Comparison of ENCODE assay signal across 8 cellular contexts in genomic region chr1:87327362-87328120, GRCh38. TPM values are rescaled to one million over a fixed set of nuclear protein-coding genes. Genes with fewer than 3 reads are reported as not detected.
DNase-seq lines count a peak whose midpoint lies in the region; ATAC-seq lines count a peak whose summit lies in the region.

No MANE protein-coding gene starts in this region.

- no peaks in the 10 kb centered on the region for H3K36me3 ChIP-seq in BLaER1

- H3K4me1 ChIP-seq in BLaER1 = peaks cover 31% of the 10 kb centered on the region

- H3K27me3 Mint-ChIP-seq in natural killer cell treated with Interleukin-12 subunit alpha and Interleukin-12 subunit beta and Interleukin-15 and Interleukin-18, amount 100 ng/mL, for 72 hours = no peaks in the 10 kb centered on the region

- H3K9me3 Mint-ChIP-seq in natural killer cell treated with Interleukin-12 subunit alpha and Interleukin-12 subunit beta and Interleukin-15 and Interleukin-18, amount 100 ng/mL, for 72 hours = no peaks in the 10 kb centered on the region

- H3K27ac Mint-ChIP-seq in natural killer cell treated with Interleukin-12 subunit alpha and Interleukin-12 subunit beta and Interleukin-15 and Interleukin-18, amount 100 ng/mL, for 72 hours = peak overlapping the region; percentile 97

- peak overlapping the region; percentile 87 for H3K27ac ChIP-seq in BLaER1

- peak overlapping the region; percentile 93 for H3K4me3 Mint-ChIP-seq in natural killer cell treated with Interleukin-12 subunit alpha and Interleukin-12 subunit beta and Interleukin-15 and Interleukin-18, amount 100 ng/mL, for 72 hours

- peaks cover 15% of the 10 kb centered on the region for H4K20me1 ChIP-seq in BLaER1

- H3K4me3 ChIP-seq in BLaER1 = peak overlapping the region; percentile 77

- DNase-seq in M059J (ENCODE audit: low read depth) = peak; percentile 6
- peak; percentile 11 for DNase-seq in dermis blood vessel endothelial cell
- no peak for DNase-seq in natural killer cell treated with Interleukin-12 subunit alpha and Interleukin-12 subunit beta and Interleukin-15 and Interleukin-18, amount 100 ng/mL, for 72 hours (ENCODE audit: low spot score)
- DNase-seq in AG20443 (ENCODE audit: low spot score) = no peak
- DNase-seq in NOMO-1 (lab: John Stamatoyannopoulos, UW; ENCODE audit: unreplicated experiment in 2 of 2) = no peak
- DNase-seq in effector CD4-positive, alpha-beta T cell = no peak
- no peak for DNase-seq in stimulated activated CD4-positive, alpha-beta T cell treated with anti-CD3 and anti-CD28 coated beads, Interleukin-2, amount 100 ng/mL, for 24 hours

- H3K4me1 Mint-ChIP-seq in natural killer cell treated with Interleukin-12 subunit alpha and Interleukin-12 subunit beta and Interleukin-15 and Interleukin-18, amount 100 ng/mL, for 72 hours (ENCODE audit: low read depth in 2 of 2) = peaks cover 25 to 41% of the 10 kb centered on the region in 2 donors

- peaks cover 13% of the 10 kb centered on the region for H3K36me3 Mint-ChIP-seq in natural killer cell treated with Interleukin-12 subunit alpha and Interleukin-12 subunit beta and Interleukin-15 and Interleukin-18, amount 100 ng/mL, for 72 hours

- peak overlapping the region; percentile 79 for H3K4me2 ChIP-seq in BLaER1

- ATAC-seq in natural killer cell treated with Interleukin-12 subunit alpha and Interleukin-12 subunit beta and Interleukin-15 and Interleukin-18, amount 100 ng/mL, for 72 hours = no peak

- H3K27me3 ChIP-seq in BLaER1 = no peaks in the 10 kb centered on the region

- peak overlapping the region; percentile 92 for H3K9ac ChIP-seq in BLaER1

- no peaks in the 10 kb centered on the region for H3K9me3 ChIP-seq in BLaER1

RNA-seq across cellular contexts. Expression of gene LMO4, which starts 1.1 kb away (rescaled TPM):
- total RNA-seq in M059J (2014; rRNA removed; shearing (Covaris generic)) = 87.1 and 103 TPM in 2 replicates
- 20.2 and 20.8 TPM in 2 replicates for total RNA-seq in dermis blood vessel endothelial cell
- total RNA-seq in natural killer cell treated with Interleukin-12 subunit alpha and Interleukin-12 subunit beta and Interleukin-15 and Interleukin-18, amount 100 ng/mL, for 72 hours = 10 to 100 TPM; 42.9 to 73.6 TPM

Comparison
In these comparisons a context has a peak if more than half of its experiments do, and no peak if none do; other contexts are left out.
1. DNase-seq: peak in M059J (single experiment) and dermis blood vessel endothelial cell (single experiment); none in natural killer cell treated with Interleukin-12 subunit alpha and Interleukin-12 subunit beta and Interleukin-15 and Interleukin-18, amount 100 ng/mL, for 72 hours (single experiment), AG20443 (single experiment), NOMO-1 (0 of 2), effector CD4-positive, alpha-beta T cell (single experiment) and stimulated activated CD4-positive, alpha-beta T cell treated with anti-CD3 and anti-CD28 coated beads, Interleukin-2, amount 100 ng/mL, for 24 hours (0 of 2).